34 cellular contexts compared by ENCODE assay signal in genomic region chr14:47154276-47154797, GRCh38.
"Had no signal": no experiment of that assay in that cellular context is flagged by ENCODE, and none has a peak within 500 bp of the region (broad histone marks: within the 10 kb centered on the region; RNA-seq: fewer than 3 reads in every experiment).

No MANE protein-coding gene starts in this region.

- H3K27ac ChIP-seq: body of pancreas, brain microvascular endothelial cell, breast epithelium, VCaP had no signal

- H3K9me3 Mint-ChIP-seq: activated CD4-positive, alpha-beta T cell treated with anti-CD3 and anti-CD28 coated beads, Interleukin-2, amount 10 ng/mL, durations not matched to agents 24 days and 14 days; activated naive CD4-positive, alpha-beta T cell treated with anti-CD3 and anti-CD28 coated beads, Interleukin-2, amount 50 U/mL, for 24 hours; activated naive CD8-positive, alpha-beta T cell treated with anti-CD3 and anti-CD28 coated beads, Interleukin-2, amount 10 ng/mL, durations not matched to agents 7 days and 5 days had no signal

- H3K36me3 ChIP-seq: brain microvascular endothelial cell, breast epithelium had no signal

- H3K27me3 ChIP-seq: body of pancreas, brain microvascular endothelial cell, breast epithelium had no signal

- H3K4me1 ChIP-seq: body of pancreas, breast epithelium had no signal

- H3K4me1 Mint-ChIP-seq: activated B cell treated with CpG ODN at 0.5 μM for 24 hours; activated CD4-positive, alpha-beta T cell treated with anti-CD3 and anti-CD28 coated beads, Interleukin-2, amount 10 ng/mL, durations not matched to agents 24 days and 14 days; activated naive CD4-positive, alpha-beta T cell treated with anti-CD3 and anti-CD28 coated beads, Interleukin-2, amount 10 ng/mL, durations not matched to agents 7 days and 5 days; activated naive CD4-positive, alpha-beta T cell treated with anti-CD3 and anti-CD28 coated beads, Interleukin-2, amount 50 U/mL, for 24 hours; activated naive CD8-positive, alpha-beta T cell treated with anti-CD3 and anti-CD28 coated beads, Interleukin-2, amount 10 ng/mL, durations not matched to agents 7 days and 5 days; activated naive CD8-positive, alpha-beta T cell treated with anti-CD3 and anti-CD28 coated beads, Interleukin-2, amount 50 U/mL, for 24 hours had no signal

- H3K4me3 ChIP-seq: body of pancreas, breast epithelium had no signal

- H3K27ac Mint-ChIP-seq: activated B cell treated with CpG ODN at 0.5 μM for 24 hours; activated CD4-positive, alpha-beta memory T cell treated with anti-CD3 and anti-CD28 coated beads for 36 hours; activated CD4-positive, alpha-beta T cell treated with anti-CD3 and anti-CD28 coated beads, Interleukin-2, amount 10 ng/mL, durations not matched to agents 24 days and 14 days; activated CD8-positive, alpha-beta T cell treated with anti-CD3 and anti-CD28 coated beads for 36 hours; activated naive CD4-positive, alpha-beta T cell treated with anti-CD3 and anti-CD28 coated beads, Interleukin-2, amount 10 ng/mL, durations not matched to agents 7 days and 5 days; activated naive CD4-positive, alpha-beta T cell treated with anti-CD3 and anti-CD28 coated beads, Interleukin-2, amount 50 U/mL, for 24 hours; activated naive CD8-positive, alpha-beta T cell; activated naive CD8-positive, alpha-beta T cell treated with anti-CD3 and anti-CD28 coated beads, Interleukin-2, amount 10 ng/mL, durations not matched to agents 7 days and 5 days; activated naive CD8-positive, alpha-beta T cell treated with anti-CD3 and anti-CD28 coated beads, Interleukin-2, amount 50 U/mL, for 24 hours; activated T-helper 2 cell treated with anti-CD3 and anti-CD28 coated beads, Interferon-gamma antibody, Interleukin-2, Interleukin-4, amounts not matched to agents 10 μg/mL and 5 μg/mL and 100 μg/mL, durations not matched to agents 14 hours and 24 hours and 36 hours; T-helper 1 cell treated with Interleukin-12 subunit alpha and Interleukin-12 subunit beta and Interleukin-4 antibody, amounts not matched to agents 30 μg/mL and 1 μg/mL, for 36 hours; T-helper 2 cell treated with Interferon-gamma antibody and Interleukin-4, amounts not matched to agents 5 μg/mL and 100 μg/mL, for 36 hours had no signal

- DNase-seq: activated B cell treated with CpG ODN at 0.5 μM for 24 hours; activated CD4-positive, alpha-beta memory T cell treated with anti-CD3 and anti-CD28 coated beads for 36 hours; activated CD4-positive, alpha-beta T cell treated with anti-CD3 and anti-CD28 coated beads for 4 hours; activated CD4-positive, alpha-beta T cell treated with anti-CD3 and anti-CD28 coated beads, Interleukin-2, amount 10 ng/mL, durations not matched to agents 24 days and 14 days; activated CD4-positive, alpha-beta T cell treated with anti-CD3 and anti-CD28 coated beads, Interleukin-2, amount 50 U/mL, for 1 hour; activated CD4-positive, alpha-beta T cell treated with anti-CD3 and anti-CD28 coated beads, Interleukin-2, amount 50 U/mL, for 4 hours; activated CD4-positive, CD25-positive, alpha-beta regulatory T cell treated with anti-CD3 and anti-CD28 coated beads, Interleukin-2, amount 50 U/mL, for 72 hours; activated CD8-positive, alpha-beta memory T cell treated with anti-CD3 and anti-CD28 coated beads, Interleukin-2, amount 50 U/mL, for 4 hours; activated CD8-positive, alpha-beta T cell treated with anti-CD3 and anti-CD28 coated beads for 36 hours; activated effector memory CD4-positive, alpha-beta T cell treated with Interleukin-2 at 50 U/mL for 16 hours; activated gamma-delta T cell; activated naive CD4-positive, alpha-beta T cell treated with anti-CD3 and anti-CD28 coated beads, Interleukin-2, amount 10 ng/mL, durations not matched to agents 7 days and 5 days; activated naive CD4-positive, alpha-beta T cell treated with Interleukin-2 at 50 U/mL for 16 hours; activated naive CD8-positive, alpha-beta T cell treated with anti-CD3 and anti-CD28 coated beads, Interleukin-2, amount 10 ng/mL, durations not matched to agents 7 days and 5 days; activated naive CD8-positive, alpha-beta T cell treated with anti-CD3 and anti-CD28 coated beads, Interleukin-2, amount 50 U/mL, for 24 hours; activated T-cell treated with anti-CD3 and anti-CD28 coated beads for 4 hours; activated T-cell treated with anti-CD3 and anti-CD28 coated beads, Interleukin-2, amount 50 U/mL, for 1 hour; activated T-cell treated with anti-CD3 and anti-CD28 coated beads, Interleukin-2, amount 50 U/mL, for 4 hours; amygdala; anterior cingulate cortex; body of pancreas; brain microvascular endothelial cell; central memory CD4-positive, alpha-beta T cell; SW 1271; T-helper 1 cell; T-helper 2 cell; T-helper 9 cell had no signal

- H3K4me3 Mint-ChIP-seq: activated B cell treated with CpG ODN at 0.5 μM for 24 hours; activated CD4-positive, alpha-beta memory T cell treated with anti-CD3 and anti-CD28 coated beads for 36 hours; activated CD4-positive, alpha-beta T cell treated with anti-CD3 and anti-CD28 coated beads, Interleukin-2, amount 10 ng/mL, durations not matched to agents 24 days and 14 days; activated CD8-positive, alpha-beta T cell treated with anti-CD3 and anti-CD28 coated beads for 36 hours; activated naive CD4-positive, alpha-beta T cell treated with anti-CD3 and anti-CD28 coated beads, Interleukin-2, amount 10 ng/mL, durations not matched to agents 7 days and 5 days; activated naive CD4-positive, alpha-beta T cell treated with anti-CD3 and anti-CD28 coated beads, Interleukin-2, amount 50 U/mL, for 24 hours; activated naive CD8-positive, alpha-beta T cell; activated naive CD8-positive, alpha-beta T cell treated with anti-CD3 and anti-CD28 coated beads, Interleukin-2, amount 10 ng/mL, durations not matched to agents 7 days and 5 days; activated naive CD8-positive, alpha-beta T cell treated with anti-CD3 and anti-CD28 coated beads, Interleukin-2, amount 50 U/mL, for 24 hours; activated T-cell treated with anti-CD3 and anti-CD28 coated beads, Interleukin-2, amount 50 U/mL, for 4 hours; T-helper 1 cell treated with Interleukin-12 subunit alpha and Interleukin-12 subunit beta and Interleukin-4 antibody, amounts not matched to agents 30 μg/mL and 1 μg/mL, for 36 hours; T-helper 2 cell treated with Interferon-gamma antibody and Interleukin-4, amounts not matched to agents 5 μg/mL and 100 μg/mL, for 36 hours had no signal

- ATAC-seq: activated CD8-positive, alpha-beta T cell treated with anti-CD3 and anti-CD28 coated beads for 36 hours; activated naive CD8-positive, alpha-beta T cell treated with anti-CD3 and anti-CD28 coated beads, Interleukin-2, amount 50 U/mL, for 24 hours; body of pancreas had no signal

- H3K9me3 ChIP-seq: body of pancreas, breast epithelium had no signal

- H3K27me3 Mint-ChIP-seq: activated B cell treated with CpG ODN at 0.5 μM for 24 hours; activated CD4-positive, alpha-beta memory T cell treated with anti-CD3 and anti-CD28 coated beads for 36 hours; activated CD4-positive, alpha-beta T cell treated with anti-CD3 and anti-CD28 coated beads, Interleukin-2, amount 10 ng/mL, durations not matched to agents 24 days and 14 days; activated CD8-positive, alpha-beta T cell treated with anti-CD3 and anti-CD28 coated beads for 36 hours; activated naive CD4-positive, alpha-beta T cell treated with anti-CD3 and anti-CD28 coated beads, Interleukin-2, amount 10 ng/mL, durations not matched to agents 7 days and 5 days; activated naive CD4-positive, alpha-beta T cell treated with anti-CD3 and anti-CD28 coated beads, Interleukin-2, amount 50 U/mL, for 24 hours; activated naive CD8-positive, alpha-beta T cell; activated naive CD8-positive, alpha-beta T cell treated with anti-CD3 and anti-CD28 coated beads, Interleukin-2, amount 10 ng/mL, durations not matched to agents 7 days and 5 days; activated naive CD8-positive, alpha-beta T cell treated with anti-CD3 and anti-CD28 coated beads, Interleukin-2, amount 50 U/mL, for 24 hours had no signal

- H3K36me3 Mint-ChIP-seq: activated CD4-positive, alpha-beta memory T cell treated with anti-CD3 and anti-CD28 coated beads for 36 hours; activated naive CD4-positive, alpha-beta T cell treated with anti-CD3 and anti-CD28 coated beads, Interleukin-2, amount 10 ng/mL, durations not matched to agents 7 days and 5 days; activated naive CD4-positive, alpha-beta T cell treated with anti-CD3 and anti-CD28 coated beads, Interleukin-2, amount 50 U/mL, for 24 hours; activated naive CD8-positive, alpha-beta T cell; activated naive CD8-positive, alpha-beta T cell treated with anti-CD3 and anti-CD28 coated beads, Interleukin-2, amount 10 ng/mL, durations not matched to agents 7 days and 5 days had no signal
